ENCODE assay signal across 11 cellular contexts in the genomic region with DNA sequence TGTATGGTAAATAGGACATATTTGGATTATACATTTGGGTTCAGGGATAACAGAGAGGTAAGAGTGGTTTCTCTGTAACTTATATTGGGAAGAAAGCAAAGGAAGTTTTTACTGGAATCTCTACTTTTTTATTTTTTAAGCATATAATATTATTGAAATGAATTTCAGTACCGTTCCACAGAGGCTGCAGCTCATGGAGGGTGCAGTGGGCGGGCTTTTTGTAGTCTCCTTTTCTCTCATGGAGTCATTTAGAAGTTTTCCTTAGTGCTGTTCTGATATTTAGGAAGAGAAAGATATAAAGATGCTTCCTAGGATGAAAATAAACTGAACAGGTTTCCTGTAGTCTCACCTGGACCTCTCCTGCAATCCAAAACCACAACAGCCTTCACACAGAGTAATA.
DNase-seq lines count a peak whose midpoint lies in the region; ATAC-seq and TF ChIP-seq lines count a peak whose summit lies in the region.
"Had no signal": no experiment of that assay in that cellular context is flagged by ENCODE, and none has a peak within 500 bp of the region (broad histone marks: within the 10 kb centered on the region; RNA-seq: fewer than 3 reads in every experiment).

No MANE protein-coding gene starts in this region.

- H3K14ac ChIP-seq in trophoblast cell (ENCODE audit: low read length), result no peak overlapping the region

- H3K79me2 ChIP-seq in SK-N-SH (ENCODE audit: insufficient read depth), result no peaks in the 10 kb centered on the region
- no peaks in the 10 kb centered on the region for H3K79me2 ChIP-seq in PC-3 (ENCODE audit: low read length)
- no peaks in the 10 kb centered on the region for H3K79me2 ChIP-seq in trophoblast cell (ENCODE audit: control insufficient read depth, insufficient read depth, low read length, poor library complexity)

- no peak overlapping the region for H2AK5ac ChIP-seq in trophoblast cell (ENCODE audit: low read length)

- no peaks in the 10 kb centered on the region for H4K20me1 ChIP-seq in SK-N-SH (ENCODE audit: insufficient read depth)
- no peaks in the 10 kb centered on the region for H4K20me1 ChIP-seq in PC-3 (ENCODE audit: low read length)

- WGBS in SK-N-SH (ENCODE audit: low lambda C conversion rate), result 85% methylated on average over 2 of the region's 2 CpGs
- WGBS in endodermal cell (ENCODE audit: insufficient coverage in 1 of 2, insufficient read length in 1 of 2), 2 experiments, result 100% methylated on average over 2 of the region's 2 CpGs; no CpG with 5 or more reads in 1 of the 2 experiments
- no CpG with 5 or more reads among the region's 2 CpGs for WGBS in trophoblast cell (ENCODE audit: extremely low coverage, insufficient coverage, insufficient read length)

- H3K4me1 ChIP-seq in SK-N-SH (ENCODE audit: control insufficient read depth in 1 of 2, insufficient read depth in 2 of 2, low read depth in 1 of 2, low read length in 1 of 2) (no peaks in the 10 kb centered on the region), PC-3 (ENCODE audit: insufficient read depth, low read length) (no peaks in the 10 kb centered on the region), endodermal cell (ENCODE audit: control insufficient read depth, insufficient read depth, low read length) (no peaks in the 10 kb centered on the region), skeletal muscle satellite cell (ENCODE audit: control insufficient read depth, insufficient read depth, low read length) (no peaks in the 10 kb centered on the region), trophoblast cell (ENCODE audit: control insufficient read depth in 1 of 2, insufficient read depth in 2 of 2, low read length in 2 of 2) (peaks cover 0 to 4% of the 10 kb centered on the region in 2 experiments)

- H2BK12ac ChIP-seq in trophoblast cell (ENCODE audit: low read length), result no peak overlapping the region

- H3F3A ChIP-seq in SK-N-SH (replicated peaks; ENCODE audit: insufficient read depth) (no peaks in the 10 kb centered on the region), PC-3 (ENCODE audit: low read length, unreplicated experiment) (no peaks in the 10 kb centered on the region)

- POLR2A ChIA-PET in SK-N-SH (lab: Yijun Ruan, JAX) (no interaction called here), PC-3 (lab: Charles Lee; ENCODE audit: unreplicated experiment) (interaction anchor here (0.8 kb wide), 1 partner anchor 731 kb away, joined by 4 read pairs; no protein-coding TSS in a partner anchor)

- H4K91ac ChIP-seq in trophoblast cell (ENCODE audit: low read depth, low read length), result no peak overlapping the region

- peak overlapping the region; percentile 87 for H2AFZ ChIP-seq in SK-N-SH (ENCODE audit: low read depth)
- H2AFZ ChIP-seq in PC-3 (ENCODE audit: low read length), result peak overlapping the region; percentile 75
- H2AFZ ChIP-seq in trophoblast cell (ENCODE audit: insufficient read depth, low read length, poor library complexity), result no peak overlapping the region

- DNase-seq in SK-N-SH, result no peak
- no peak for DNase-seq in PC-3
- no peak for DNase-seq in endodermal cell
- DNase-seq in trophoblast cell, result no peak
- no peak for DNase-seq in type B pancreatic cell (ENCODE audit: extremely low spot score, unreplicated experiment)
- no peak for DNase-seq in NOMO-1 (lab: John Stamatoyannopoulos, UW; ENCODE audit: unreplicated experiment in 2 of 2)
- DNase-seq: hypothalamus; NK-92 treated with Interleukin-12 subunit alpha and Interleukin-12 subunit beta, amount 100 ng/mL, for 24 hours; nucleus accumbens had no signal

- H3K18ac ChIP-seq in trophoblast cell (ENCODE audit: low read length), result no peak overlapping the region

- no peak overlapping the region for H2BK120ac ChIP-seq in trophoblast cell (ENCODE audit: insufficient read depth, low read length, poor library complexity)

- H3K27ac Mint-ChIP-seq in endodermal cell, result peak overlapping the region; percentile 89
- no peak overlapping the region for H3K27ac Mint-ChIP-seq in type B pancreatic cell

- no peak for TF ChIP-seq EP300 in SK-N-SH (IDR thresholded peaks at IDR 0.05; ENCODE audit: borderline replicate concordance in 1 of 2, low read depth in 1 of 2, low read length in 1 of 2)

- H3K4me3 Mint-ChIP-seq in endodermal cell (no peak overlapping the region), type B pancreatic cell (no peak overlapping the region)

- H3K27me3 Mint-ChIP-seq in endodermal cell (ENCODE audit: insufficient read depth), result no peaks in the 10 kb centered on the region
- no peaks in the 10 kb centered on the region for H3K27me3 Mint-ChIP-seq in type B pancreatic cell

- no peak overlapping the region for H2BK5ac ChIP-seq in trophoblast cell (ENCODE audit: low read depth, low read length, poor library complexity)

- no peak overlapping the region for H4K12ac ChIP-seq in trophoblast cell (ENCODE audit: low read depth, low read length)

- H3K9me2 ChIP-seq in SK-N-SH (no peaks in the 10 kb centered on the region), PC-3 (replicated peaks; ENCODE audit: low read length) (no peaks in the 10 kb centered on the region)

- H3K4me3 ChIP-seq in SK-N-SH (ENCODE audit: low read depth in 2 of 2, low read length in 1 of 2) (peak overlapping the region in 1 of 2 experiments; percentile 9; a peak in 1 of 4 replicates), PC-3 (ENCODE audit: low read length) (peak overlapping the region; percentile 62), endodermal cell (ENCODE audit: low read length) (no peak overlapping the region), skeletal muscle satellite cell (ENCODE audit: low read length) (peak overlapping the region; percentile 27), trophoblast cell (ENCODE audit: low read depth, low read length) (no peak overlapping the region)

- no peak for ATAC-seq in SK-N-SH treated with all-trans-retinoic acid at 6 μM for 48 hours
- no peak; the same call in 1 of the 2 replicates for ATAC-seq in PC-3

- no peak overlapping the region for H4K8ac ChIP-seq in trophoblast cell (ENCODE audit: low read depth, low read length)

- TF ChIP-seq CTCF in SK-N-SH (IDR thresholded peaks at IDR 0.05), result no peak
- TF ChIP-seq CTCF in PC-3 (conservative IDR thresholded peaks at IDR 0.05; ENCODE audit: low read depth, low read length), result no peak
- no peak for TF ChIP-seq CTCF in endodermal cell (conservative IDR thresholded peaks at IDR 0.05)
- TF ChIP-seq CTCF in type B pancreatic cell (conservative IDR thresholded peaks at IDR 0.05), result no peak

- H3K9me3 ChIP-seq in SK-N-SH, result no peaks in the 10 kb centered on the region
- no peaks in the 10 kb centered on the region for H3K9me3 ChIP-seq in PC-3 (ENCODE audit: low read length)
- H3K9me3 ChIP-seq in endodermal cell (ENCODE audit: control insufficient read depth, low read length), result no peaks in the 10 kb centered on the region
- H3K9me3 ChIP-seq in skeletal muscle satellite cell (replicated peaks; ENCODE audit: low read length), result no peaks in the 10 kb centered on the region
- no peaks in the 10 kb centered on the region for H3K9me3 ChIP-seq in trophoblast cell (ENCODE audit: insufficient read depth, low read depth, low read length)

- intact Hi-C loops in PC-3 (cut with micrococcal nuclease), result no loop called here

- TF ChIP-seq RAD21 in SK-N-SH (IDR thresholded peaks at IDR 0.05; ENCODE audit: low read length), result no peak

- no peak overlapping the region for H3K9ac ChIP-seq in SK-N-SH
- no peak overlapping the region for H3K9ac ChIP-seq in PC-3 (ENCODE audit: low read length)
- no peak overlapping the region for H3K9ac ChIP-seq in endodermal cell (ENCODE audit: extremely low read depth, low read length, poor library complexity, severe bottlenecking)
- peak overlapping the region; percentile 35 for H3K9ac ChIP-seq in skeletal muscle satellite cell (ENCODE audit: low read depth, low read length)
- H3K9ac ChIP-seq in trophoblast cell (ENCODE audit: low read length), result no peak overlapping the region

- H3K36me3 ChIP-seq in SK-N-SH (replicated peaks in 1 of 2; ENCODE audit: control insufficient read depth in 1 of 2, insufficient read depth in 2 of 2, low read length in 1 of 2) (no peaks in the 10 kb centered on the region), PC-3 (ENCODE audit: low read depth, low read length) (no peaks in the 10 kb centered on the region), endodermal cell (ENCODE audit: control insufficient read depth, insufficient read depth, low read length) (no peaks in the 10 kb centered on the region), skeletal muscle satellite cell (ENCODE audit: insufficient read depth, low read length) (no peaks in the 10 kb centered on the region), trophoblast cell (ENCODE audit: control insufficient read depth in 1 of 2, insufficient read depth in 2 of 2, low read length in 2 of 2) (no peaks in the 10 kb centered on the region)

- no peak overlapping the region for H3K4ac ChIP-seq in trophoblast cell (ENCODE audit: low read depth, low read length)

- H3K79me1 ChIP-seq in trophoblast cell (ENCODE audit: low read length), result no peaks in the 10 kb centered on the region

- H3K9me3 Mint-ChIP-seq in endodermal cell (peaks cover 2% of the 10 kb centered on the region), type B pancreatic cell (no peaks in the 10 kb centered on the region)

- CTCF ChIA-PET in SK-N-SH (lab: Yijun Ruan, JAX) (no interaction called here), PC-3 (lab: Charles Lee) (no interaction called here)

- H3K4me2 ChIP-seq in SK-N-SH, result peak overlapping the region; percentile 44; the same call in 1 of the 2 replicates
- peak overlapping the region; percentile 73 for H3K4me2 ChIP-seq in PC-3 (ENCODE audit: low read length)
- H3K4me2 ChIP-seq in skeletal muscle satellite cell (ENCODE audit: low read length), result peak overlapping the region; percentile 69
- H3K4me2 ChIP-seq in trophoblast cell (ENCODE audit: low read length), result no peak overlapping the region

- H3K4me1 Mint-ChIP-seq in endodermal cell (peaks cover 15% of the 10 kb centered on the region), type B pancreatic cell (ENCODE audit: unreplicated experiment) (no peaks in the 10 kb centered on the region)

- no peak overlapping the region for H3K23ac ChIP-seq in trophoblast cell (ENCODE audit: low read length)

- H3K27ac ChIP-seq in SK-N-SH (ENCODE audit: low read depth in 2 of 2, low read length in 1 of 2), result no peak overlapping the region
- no peak overlapping the region for H3K27ac ChIP-seq in PC-3 (ENCODE audit: low read length)
- no peak overlapping the region for H3K27ac ChIP-seq in endodermal cell (ENCODE audit: low read depth, low read length)
- no peak overlapping the region for H3K27ac ChIP-seq in trophoblast cell (ENCODE audit: low read depth, low read length)

- no TSS peak for BruUV-seq in PC-3 (replicated peaks; lab: Mats Ljungman, UMichigan)

- no peaks in the 10 kb centered on the region for H3K36me3 Mint-ChIP-seq in endodermal cell (ENCODE audit: low read depth)
- H3K36me3 Mint-ChIP-seq in type B pancreatic cell, result no peaks in the 10 kb centered on the region

- H3K27me3 ChIP-seq in SK-N-SH (ENCODE audit: insufficient read depth) (no peaks in the 10 kb centered on the region), PC-3 (ENCODE audit: low read length) (no peaks in the 10 kb centered on the region), endodermal cell (ENCODE audit: control insufficient read depth, insufficient read depth, low read length, poor library complexity, severe bottlenecking) (no peaks in the 10 kb centered on the region), skeletal muscle satellite cell (ENCODE audit: control insufficient read depth, insufficient read depth, low read length) (no peaks in the 10 kb centered on the region), trophoblast cell (ENCODE audit: insufficient read depth, low read length) (no peaks in the 10 kb centered on the region)

Comparison
In these comparisons a context has a peak if more than half of its experiments do, and no peak if none do; other contexts are left out.
1. H3K4me3 ChIP-seq: peak in PC-3 (single experiment) and skeletal muscle satellite cell (single experiment); none in endodermal cell (single experiment) and trophoblast cell (single experiment).